Comparison of ENCODE assay signal across 13 cellular contexts in genomic region chr1:209685835-209686234, GRCh38. TPM values are rescaled to one million over a fixed set of nuclear protein-coding genes. Genes with fewer than 3 reads are reported as not detected.
DNase-seq lines count a peak whose midpoint lies in the region; ATAC-seq and TF ChIP-seq lines count a peak whose summit lies in the region.
"Had no signal": no experiment of that assay in that cellular context is flagged by ENCODE, and none has a peak within 500 bp of the region (broad histone marks: within the 10 kb centered on the region; RNA-seq: fewer than 3 reads in every experiment).

No MANE protein-coding gene starts in this region.

- H3K9me3 ChIP-seq in naive thymus-derived CD4-positive, alpha-beta T cell (ENCODE audit: control insufficient read depth in 2 of 3, low read length in 3 of 3) = no peaks in the 10 kb centered on the region
- no peaks in the 10 kb centered on the region for H3K9me3 ChIP-seq in esophagus muscularis mucosa
- H3K9me3 ChIP-seq: A549, MG63 had no signal

- H3K9me3 Mint-ChIP-seq in activated CD8-positive, alpha-beta memory T cell treated with anti-CD3 and anti-CD28 coated beads, Interleukin-2, amount 10 ng/mL, durations not matched to agents 7 days and 5 days (ENCODE audit: low read depth) = no peaks in the 10 kb centered on the region
- H3K9me3 Mint-ChIP-seq in WTC11 = no peaks in the 10 kb centered on the region
- peaks cover 0 to 2% (median 0%) of the 10 kb centered on the region in 11 donors for H3K9me3 Mint-ChIP-seq in naive thymus-derived CD4-positive, alpha-beta T cell
- H3K9me3 Mint-ChIP-seq in Calu3 (ENCODE audit: low read depth, unreplicated experiment) = no peaks in the 10 kb centered on the region

- H3K27ac ChIP-seq in naive thymus-derived CD4-positive, alpha-beta T cell (ENCODE audit: low read depth, low read length) = no peak overlapping the region
- no peak overlapping the region for H3K27ac ChIP-seq in esophagus muscularis mucosa (replicated peaks in 1 of 4)
- H3K27ac ChIP-seq: A549 had no signal

- H3K4me3 Mint-ChIP-seq in activated CD8-positive, alpha-beta memory T cell treated with anti-CD3 and anti-CD28 coated beads, Interleukin-2, amount 10 ng/mL, durations not matched to agents 7 days and 5 days = peak overlapping the region; percentile 42
- H3K4me3 Mint-ChIP-seq in WTC11 (no peak overlapping the region), Calu3 (ENCODE audit: low read depth, unreplicated experiment) (no peak overlapping the region)
- H3K4me3 Mint-ChIP-seq in naive thymus-derived CD4-positive, alpha-beta T cell = peak overlapping the region; percentile 52 to 91 (median 72)

- peak; percentile 64 for ATAC-seq in activated CD8-positive, alpha-beta memory T cell treated with anti-CD3 and anti-CD28 coated beads, Interleukin-2, amount 10 ng/mL, durations not matched to agents 7 days and 5 days
- ATAC-seq in GM21717 (IDR thresholded peaks at IDR 0.05; ENCODE audit: unreplicated experiment) = peak; percentile 79
- peak; percentile 50 for ATAC-seq in WTC11
- ATAC-seq in naive thymus-derived CD4-positive, alpha-beta T cell = peak; percentile 49
- ATAC-seq: A549 had no signal

- no peaks in the 10 kb centered on the region for H3K36me3 ChIP-seq in naive thymus-derived CD4-positive, alpha-beta T cell (ENCODE audit: control insufficient read depth in 2 of 3, insufficient read depth in 3 of 3, low read length in 3 of 3)
- no peaks in the 10 kb centered on the region for H3K36me3 ChIP-seq in esophagus muscularis mucosa
- H3K36me3 ChIP-seq: MG63 had no signal

- H3K4me1 Mint-ChIP-seq in activated CD8-positive, alpha-beta memory T cell treated with anti-CD3 and anti-CD28 coated beads, Interleukin-2, amount 10 ng/mL, durations not matched to agents 7 days and 5 days = peaks cover 24% of the 10 kb centered on the region
- H3K4me1 Mint-ChIP-seq in WTC11 = 0 out of 2 replicates have a peak, but pooled peaks cover 2% of the 10 kb centered on the region
- peaks cover 25 to 57% (median 42%) of the 10 kb centered on the region in 7 donors for H3K4me1 Mint-ChIP-seq in naive thymus-derived CD4-positive, alpha-beta T cell
- peaks cover 11% of the 10 kb centered on the region for H3K4me1 Mint-ChIP-seq in Calu3 (ENCODE audit: low read depth, unreplicated experiment)

- CTCF ChIA-PET in activated CD8-positive, alpha-beta memory T cell treated with anti-CD3 and anti-CD28 coated beads, Interleukin-2, amount 10 ng/mL, durations not matched to agents 7 days and 5 days (lab: Charles Lee) = interaction anchor here (0.7 to 1.8 kb wide), 5 partner anchors 11 to 119 kb away, joined by 3 to 5 read pairs (median 3); partner anchors contain the start of gene G0S2
- CTCF ChIA-PET in WTC11 (lab: Charles Lee) (interaction anchor here (1.4 to 1.5 kb wide), 2 partner anchors 40 to 58 kb away, joined by 3 to 4 read pairs; no protein-coding TSS in a partner anchor), Calu3 (lab: Charles Lee) (no interaction called here)
- CTCF ChIA-PET in naive thymus-derived CD4-positive, alpha-beta T cell (lab: Charles Lee) = interaction anchor here (1.0 to 1.2 kb wide), 2 partner anchors 33 to 81 kb away, joined by 3 read pairs; no protein-coding TSS in a partner anchor

- peaks cover 15 to 39% of the 10 kb centered on the region in 2 donors for H3K4me1 ChIP-seq in naive thymus-derived CD4-positive, alpha-beta T cell (ENCODE audit: control insufficient read depth in 2 of 2, insufficient read depth in 2 of 2, low read length in 2 of 2)
- H3K4me1 ChIP-seq in esophagus muscularis mucosa = peaks cover 0 to 5% (median 0%) of the 10 kb centered on the region in 4 donors

- DNase-seq in activated CD8-positive, alpha-beta memory T cell treated with anti-CD3 and anti-CD28 coated beads, Interleukin-2, amount 10 ng/mL, durations not matched to agents 7 days and 5 days = peak; percentile 64
- no peak for DNase-seq in activated CD8-positive, alpha-beta memory T cell treated with anti-CD3 and anti-CD28 coated beads for 24 hours
- DNase-seq in WTC11 (ENCODE audit: low spot score) (peak; percentile 25), esophagus muscularis mucosa (ENCODE audit: extremely low spot score) (no peak), SK-N-DZ (ENCODE audit: low spot score) (no peak), Calu3 (no peak)
- DNase-seq in naive thymus-derived CD4-positive, alpha-beta T cell = peak in 7 of 9 donors; percentile 6 to 44 (median 23)
- DNase-seq: islet precursor cell, MG63, SIG-M5 had no signal

- WGBS in esophagus muscularis mucosa = 85% methylated on average over 4 of the region's 4 CpGs

- no peak for TF ChIP-seq EP300 in esophagus muscularis mucosa (IDR thresholded peaks at IDR 0.05)

- TF ChIP-seq POLR2A in esophagus muscularis mucosa (IDR thresholded peaks at IDR 0.05; ENCODE audit: low read depth) = no peak

- no TSS peak for BruUV-seq in Calu3 (replicated peaks; lab: Mats Ljungman, UMichigan)

- peak overlapping the region; percentile 8 for H3K4me3 ChIP-seq in naive thymus-derived CD4-positive, alpha-beta T cell (ENCODE audit: low read length)
- no peak overlapping the region for H3K4me3 ChIP-seq in esophagus muscularis mucosa
- H3K4me3 ChIP-seq: A549, MG63 had no signal

- TF ChIP-seq CTCF in WTC11 (IDR thresholded peaks at IDR 0.05) (no peak), esophagus muscularis mucosa (IDR thresholded peaks at IDR 0.05) (no peak), Calu3 (IDR thresholded peaks at IDR 0.05; ENCODE audit: unreplicated experiment) (no peak)

- H3K27me3 ChIP-seq in naive thymus-derived CD4-positive, alpha-beta T cell (ENCODE audit: control insufficient read depth in 2 of 2, insufficient read depth in 2 of 2, low read length in 2 of 2) = no peaks in the 10 kb centered on the region
- H3K27me3 ChIP-seq in esophagus muscularis mucosa = no peaks in the 10 kb centered on the region

- intact Hi-C loops in naive thymus-derived CD4-positive, alpha-beta T cell (cut with micrococcal nuclease) = loop anchor here in 1 of 2 donors (2.0 kb wide), 1 partner anchor 13 kb away; no protein-coding TSS in a partner anchor
- intact Hi-C loops in esophagus muscularis mucosa (cut with DNase I) (loop anchor here (5.0 kb wide), 1 partner anchor 54 kb away; no protein-coding TSS in a partner anchor), Calu3 (cut with micrococcal nuclease; ENCODE audit: unreplicated experiment) (no loop called here)

- peaks cover 31% of the 10 kb centered on the region for H3K27me3 Mint-ChIP-seq in activated CD8-positive, alpha-beta memory T cell treated with anti-CD3 and anti-CD28 coated beads, Interleukin-2, amount 10 ng/mL, durations not matched to agents 7 days and 5 days
- H3K27me3 Mint-ChIP-seq in WTC11 (ENCODE audit: low read depth) = peaks cover 11% of the 10 kb centered on the region
- peaks cover 0 to 15% (median 7%) of the 10 kb centered on the region in 5 donors for H3K27me3 Mint-ChIP-seq in naive thymus-derived CD4-positive, alpha-beta T cell
- no peaks in the 10 kb centered on the region for H3K27me3 Mint-ChIP-seq in Calu3 (ENCODE audit: unreplicated experiment)

- H3K36me3 Mint-ChIP-seq in activated CD8-positive, alpha-beta memory T cell treated with anti-CD3 and anti-CD28 coated beads, Interleukin-2, amount 10 ng/mL, durations not matched to agents 7 days and 5 days = peaks cover 2% of the 10 kb centered on the region
- H3K36me3 Mint-ChIP-seq in WTC11 = no peaks in the 10 kb centered on the region
- peaks cover 0 to 5% (median 0%) of the 10 kb centered on the region in 5 donors for H3K36me3 Mint-ChIP-seq in naive thymus-derived CD4-positive, alpha-beta T cell
- no peaks in the 10 kb centered on the region for H3K36me3 Mint-ChIP-seq in Calu3 (ENCODE audit: insufficient read depth, unreplicated experiment)

- POLR2A ChIA-PET in WTC11 (lab: Charles Lee) = no interaction called here
- POLR2A ChIA-PET in naive thymus-derived CD4-positive, alpha-beta T cell (lab: Charles Lee) = interaction anchor here (1.1 to 2.0 kb wide), 3 partner anchors 17 to 116 kb away, joined by 3 to 4 read pairs (median 3); no protein-coding TSS in a partner anchor

- peak overlapping the region; percentile 22 for H3K27ac Mint-ChIP-seq in activated CD8-positive, alpha-beta memory T cell treated with anti-CD3 and anti-CD28 coated beads, Interleukin-2, amount 10 ng/mL, durations not matched to agents 7 days and 5 days
- H3K27ac Mint-ChIP-seq in WTC11 (no peak overlapping the region), Calu3 (ENCODE audit: unreplicated experiment) (no peak overlapping the region)
- H3K27ac Mint-ChIP-seq in naive thymus-derived CD4-positive, alpha-beta T cell = peak overlapping the region; percentile 6 to 79 (median 48)

RNA-seq across cellular contexts. Expression of gene G0S2, which starts 10.6 kb away (rescaled TPM):
- total RNA-seq in activated CD8-positive, alpha-beta memory T cell treated with anti-CD3 and anti-CD28 coated beads, Interleukin-2, amount 10 ng/mL, durations not matched to agents 7 days and 5 days = 1 to 10 TPM in 1 of 2 experiments, under 1 TPM in 1; 0.70 to 1.5 TPM
- 0.57 to 0.92 TPM (median 0.81 TPM) in 3 replicates for total RNA-seq in WTC11 (2021)
- total RNA-seq in naive thymus-derived CD4-positive, alpha-beta T cell = 100 to 1,000 TPM in 1 of 5 experiments, 10 to 100 TPM in 2, not detected in 2; 17.2 to 128 (median 81.1) TPM
- under 1 TPM in 1 of 2 donors, not detected in 1; 0.39 TPM for polyA plus RNA-seq in naive thymus-derived CD4-positive, alpha-beta T cell
- 10 to 100 TPM in 2 of 4 donors, 1 to 10 TPM in 2; 4.9 to 28.5 (median 17.4) TPM for total RNA-seq in esophagus muscularis mucosa
- 0.75 TPM in 1 of 2 replicates, not detected in the other for polyA plus RNA-seq in SK-N-DZ (2014; cell fraction: cytosol; rRNA removed)
- not detected in 2 replicates for polyA plus RNA-seq in SK-N-DZ (2014; cell fraction: nucleus; rRNA removed)
- 2.4 and 4.0 TPM in 2 replicates for total RNA-seq in Calu3 (2022)

RNA-seq across cellular contexts. Expression of gene HSD11B1, which starts 18.8 kb away (rescaled TPM):
- total RNA-seq in activated CD8-positive, alpha-beta memory T cell treated with anti-CD3 and anti-CD28 coated beads, Interleukin-2, amount 10 ng/mL, durations not matched to agents 7 days and 5 days = under 1 TPM in 1 of 2 experiments, not detected in 1; 0.91 TPM
- total RNA-seq in WTC11 (2021) (0.41 TPM in 1 of 3 replicates, not detected in the others), esophagus muscularis mucosa (10 to 100 TPM in 1 of 4 donors, 1 to 10 TPM in 3; 5.0 to 17.2 (median 6.2) TPM), Calu3 (2022) (0.59 TPM in 1 of 2 replicates, not detected in the other)
- total RNA-seq in naive thymus-derived CD4-positive, alpha-beta T cell = 1 to 10 TPM in 1 of 5 experiments, under 1 TPM in 1, not detected in 3; 0.47 to 3.6 TPM
- under 1 TPM; 0.18 to 0.54 TPM for polyA plus RNA-seq in naive thymus-derived CD4-positive, alpha-beta T cell
- polyA plus RNA-seq in SK-N-DZ (2014; cell fraction: cytosol; rRNA removed) = not detected in 2 replicates
- not detected in 2 replicates for polyA plus RNA-seq in SK-N-DZ (2014; cell fraction: nucleus; rRNA removed)
- total RNA-seq: NCI-H460 had no signal
- polyA plus RNA-seq: A549 had no signal

RNA-seq across cellular contexts. Expression of gene LAMB3, which starts 33.6 kb away (rescaled TPM):
- total RNA-seq in activated CD8-positive, alpha-beta memory T cell treated with anti-CD3 and anti-CD28 coated beads, Interleukin-2, amount 10 ng/mL, durations not matched to agents 7 days and 5 days = 1 to 10 TPM; 1.3 to 2.5 TPM
- total RNA-seq in WTC11 (2021) = 0.53 to 0.85 TPM (median 0.60 TPM) in 3 replicates
- 1 to 10 TPM in 3 of 5 experiments, under 1 TPM in 2; 0.43 to 5.7 (median 1.5) TPM for total RNA-seq in naive thymus-derived CD4-positive, alpha-beta T cell
- under 1 TPM; 0.11 to 0.26 TPM for polyA plus RNA-seq in naive thymus-derived CD4-positive, alpha-beta T cell
- 1 to 10 TPM in 1 of 4 donors, under 1 TPM in 3; 0.17 to 1.0 (median 0.52) TPM for total RNA-seq in esophagus muscularis mucosa
- polyA plus RNA-seq in SK-N-DZ (2014; cell fraction: cytosol; rRNA removed) = 0.03 and 0.29 TPM in 2 replicates
- 0.04 TPM in 1 of 2 replicates, not detected in the other for polyA plus RNA-seq in SK-N-DZ (2014; cell fraction: nucleus; rRNA removed)
- 331 and 333 TPM in 2 replicates for total RNA-seq in Calu3 (2022)

Comparison
In these comparisons a context has a peak if more than half of its experiments do, and no peak if none do; other contexts are left out.
1. DNase-seq: peak in activated CD8-positive, alpha-beta memory T cell treated with anti-CD3 and anti-CD28 coated beads, Interleukin-2, amount 10 ng/mL, durations not matched to agents 7 days and 5 days (single experiment), WTC11 (single experiment) and naive thymus-derived CD4-positive, alpha-beta T cell (7 of 9); none in activated CD8-positive, alpha-beta memory T cell treated with anti-CD3 and anti-CD28 coated beads for 24 hours (single experiment), esophagus muscularis mucosa (single experiment), SK-N-DZ (single experiment) and Calu3 (single experiment).
2. H3K27ac Mint-ChIP-seq: peak in activated CD8-positive, alpha-beta memory T cell treated with anti-CD3 and anti-CD28 coated beads, Interleukin-2, amount 10 ng/mL, durations not matched to agents 7 days and 5 days (single experiment) and naive thymus-derived CD4-positive, alpha-beta T cell (9 of 9); none in WTC11 (single experiment) and Calu3 (single experiment).
3. H3K4me3 Mint-ChIP-seq: peak in activated CD8-positive, alpha-beta memory T cell treated with anti-CD3 and anti-CD28 coated beads, Interleukin-2, amount 10 ng/mL, durations not matched to agents 7 days and 5 days (single experiment) and naive thymus-derived CD4-positive, alpha-beta T cell (10 of 10); none in WTC11 (single experiment) and Calu3 (single experiment).
4. RNA of gene LAMB3, which starts 33.6 kb away (total RNA-seq): 331 to 333 TPM in Calu3; 1.3 to 2.5 TPM in activated CD8-positive, alpha-beta memory T cell treated with anti-CD3 and anti-CD28 coated beads, Interleukin-2, amount 10 ng/mL, durations not matched to agents 7 days and 5 days, 0.43 to 5.7 TPM in naive thymus-derived CD4-positive, alpha-beta T cell, 0.53 to 0.85 TPM in WTC11 and 0.17 to 1.0 TPM in esophagus muscularis mucosa; every median in the first group is over 10 times any median in the second.
5. Peak in every context shown above with its lines, with median percentiles within 50 percentile points of each other: ATAC-seq.